In genomic region chr10:102245101-102245931, GRCh38 we compare ENCODE assay signal across 1 cellular context.
TF ChIP-seq lines count a peak whose summit lies in the region.

Gene GBF1 (plus strand): TSS chr10:102245532. CDS start chr10:102258939, 13,407 bp downstream.

TF ChIP-seq in WTC11, 78 proteins besides CTCF, POLR2A, EP300 and RAD21 (continued from another document):
- TF ChIP-seq ZNF425 (CRISPR knock-in tag; conservative IDR thresholded peaks at IDR 0.05) (no peak), JUN (CRISPR knock-in tag; IDR thresholded peaks at IDR 0.05) (no peak), ELF4 (CRISPR knock-in tag; IDR thresholded peaks at IDR 0.05; ENCODE audit: low read depth) (no peak)
